23 cellular contexts compared by ENCODE assay signal in genomic region chr7:142307246-142307900, GRCh38.
DNase-seq lines count a peak whose midpoint lies in the region; ATAC-seq lines count a peak whose summit lies in the region.
"Had no signal": no experiment of that assay in that cellular context is flagged by ENCODE, and none has a peak within 500 bp of the region (broad histone marks: within the 10 kb centered on the region; RNA-seq: fewer than 3 reads in every experiment).

No MANE protein-coding gene starts in this region.

- H3K27ac Mint-ChIP-seq in activated T-cell treated with anti-CD3 and anti-CD28 coated beads, Interleukin-2, amount 50 U/mL, for 24 hours: peak overlapping the region; percentile 48
- no peak overlapping the region for H3K27ac Mint-ChIP-seq in stimulated activated naive CD8-positive, alpha-beta T cell treated with anti-CD3 and anti-CD28 coated beads, Interleukin-15, Interleukin-2, amounts not matched to agents 100 ng/mL and 50 ng/mL, for 24 hours
- no peak overlapping the region for H3K27ac Mint-ChIP-seq in effector memory CD8-positive, alpha-beta T cell

- no peak for DNase-seq in activated T-cell treated with anti-CD3 and anti-CD28 coated beads, Interleukin-2, amount 50 U/mL, for 24 hours
- DNase-seq in activated T-cell treated with anti-CD3 and anti-CD28 coated beads for 4 hours (no peak), superior temporal gyrus (ENCODE audit: extremely low spot score) (no peak), Kasumi-1 (lab: John Stamatoyannopoulos, UW) (no peak)
- no peak for DNase-seq in stimulated activated naive CD8-positive, alpha-beta T cell treated with anti-CD3 and anti-CD28 coated beads, Interleukin-15, Interleukin-2, amounts not matched to agents 100 U/mL and 50 U/mL, for 24 hours
- DNase-seq in effector memory CD8-positive, alpha-beta T cell: no peak
- DNase-seq: Caco-2; CD4-positive, alpha-beta memory T cell; HCEC 1CT; Karpas-422; NCI-H1092 treated with DMSO at 0.1 percent for 48 hours; NCI-H1436; NCI-H187; NCI-H2081 treated with DMSO at 0.1 percent for 48 hours; NCI-H2171; NCI-H226; NCI-H510A; NCI-H69; Right ventricle myocardium superior; RPMI8226 had no signal

- peaks cover 8% of the 10 kb centered on the region for H3K4me1 Mint-ChIP-seq in activated T-cell treated with anti-CD3 and anti-CD28 coated beads, Interleukin-2, amount 50 U/mL, for 24 hours (ENCODE audit: low read depth)
- H3K4me1 Mint-ChIP-seq in stimulated activated naive CD8-positive, alpha-beta T cell treated with anti-CD3 and anti-CD28 coated beads, Interleukin-15, Interleukin-2, amounts not matched to agents 100 ng/mL and 50 ng/mL, for 24 hours (ENCODE audit: low read depth): peaks cover 4% of the 10 kb centered on the region
- peaks cover 6 to 8% of the 10 kb centered on the region in 2 donors for H3K4me1 Mint-ChIP-seq in effector memory CD8-positive, alpha-beta T cell (ENCODE audit: low read depth in 2 of 2)

- no peak for ATAC-seq in stimulated activated naive CD8-positive, alpha-beta T cell treated with anti-CD3 and anti-CD28 coated beads, Interleukin-15, Interleukin-2, amounts not matched to agents 100 U/mL and 50 U/mL, for 24 hours
- peak; percentile 31 for ATAC-seq in effector memory CD8-positive, alpha-beta T cell (replicated peaks)
- no peak for ATAC-seq in HG03565 (IDR thresholded peaks at IDR 0.05; ENCODE audit: unreplicated experiment)
- ATAC-seq: HepG2 had no signal

- H3K36me3 Mint-ChIP-seq in activated T-cell treated with anti-CD3 and anti-CD28 coated beads, Interleukin-2, amount 50 U/mL, for 24 hours (ENCODE audit: low read depth): no peaks in the 10 kb centered on the region
- no peaks in the 10 kb centered on the region for H3K36me3 Mint-ChIP-seq in stimulated activated naive CD8-positive, alpha-beta T cell treated with anti-CD3 and anti-CD28 coated beads, Interleukin-15, Interleukin-2, amounts not matched to agents 100 ng/mL and 50 ng/mL, for 24 hours (ENCODE audit: low read depth)
- H3K36me3 Mint-ChIP-seq in effector memory CD8-positive, alpha-beta T cell (ENCODE audit: insufficient read depth): peaks cover 3% of the 10 kb centered on the region
- H3K36me3 Mint-ChIP-seq: CD4-positive, alpha-beta memory T cell had no signal

- H3K9me3 Mint-ChIP-seq in activated T-cell treated with anti-CD3 and anti-CD28 coated beads, Interleukin-2, amount 50 U/mL, for 24 hours: no peaks in the 10 kb centered on the region
- H3K9me3 Mint-ChIP-seq in stimulated activated naive CD8-positive, alpha-beta T cell treated with anti-CD3 and anti-CD28 coated beads, Interleukin-15, Interleukin-2, amounts not matched to agents 100 ng/mL and 50 ng/mL, for 24 hours: no peaks in the 10 kb centered on the region
- H3K9me3 Mint-ChIP-seq in effector memory CD8-positive, alpha-beta T cell: no peaks in the 10 kb centered on the region

- peaks cover 12% of the 10 kb centered on the region for H3K27me3 Mint-ChIP-seq in activated T-cell treated with anti-CD3 and anti-CD28 coated beads, Interleukin-2, amount 50 U/mL, for 24 hours
- peaks cover 8% of the 10 kb centered on the region for H3K27me3 Mint-ChIP-seq in stimulated activated naive CD8-positive, alpha-beta T cell treated with anti-CD3 and anti-CD28 coated beads, Interleukin-15, Interleukin-2, amounts not matched to agents 100 ng/mL and 50 ng/mL, for 24 hours
- peaks cover 24 to 37% of the 10 kb centered on the region in 2 donors for H3K27me3 Mint-ChIP-seq in effector memory CD8-positive, alpha-beta T cell

- no peak overlapping the region for H3K4me3 Mint-ChIP-seq in activated T-cell treated with anti-CD3 and anti-CD28 coated beads, Interleukin-2, amount 50 U/mL, for 24 hours
- H3K4me3 Mint-ChIP-seq in stimulated activated naive CD8-positive, alpha-beta T cell treated with anti-CD3 and anti-CD28 coated beads, Interleukin-15, Interleukin-2, amounts not matched to agents 100 ng/mL and 50 ng/mL, for 24 hours: peak overlapping the region; percentile 28
- no peak overlapping the region for H3K4me3 Mint-ChIP-seq in effector memory CD8-positive, alpha-beta T cell
